In the genomic region with DNA sequence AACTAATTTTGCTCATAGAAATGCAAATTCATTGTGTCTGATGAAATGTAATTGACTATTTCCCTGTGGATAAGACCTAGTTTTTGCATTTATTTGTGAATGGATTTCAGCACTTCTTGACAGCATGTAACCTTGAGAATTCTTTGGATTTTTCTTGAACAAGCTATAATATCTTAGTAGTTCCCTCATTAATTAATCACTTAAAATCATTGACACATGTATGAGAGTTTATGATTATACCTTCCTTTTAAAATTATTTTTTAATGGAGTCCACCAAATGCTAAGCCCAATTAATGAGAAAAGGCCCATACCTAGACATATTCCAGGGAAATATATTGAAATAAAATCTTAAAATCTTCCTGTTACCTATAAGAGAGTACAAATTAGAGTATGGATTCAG, we compare ENCODE assay signal across 10 cellular contexts. TPM values are rescaled to one million over a fixed set of nuclear protein-coding genes. Genes with fewer than 3 reads are reported as not detected.
"Had no signal": no experiment of that assay in that cellular context is flagged by ENCODE, and none has a peak within 500 bp of the region (broad histone marks: within the 10 kb centered on the region; RNA-seq: fewer than 3 reads in every experiment).

No MANE protein-coding gene starts in this region.

- H3K36me3 ChIP-seq: HAP-1 had no signal

- H2AFZ ChIP-seq: GM23248 had no signal

- DNase-seq: GM23248, H7, Kasumi-1, KBM-7 had no signal

- FAIRE-seq: HepG2 had no signal

- H3K4me3 Mint-ChIP-seq: IgD-negative memory B cell had no signal

- H3K9me3 ChIP-seq: HAP-1 had no signal

- ATAC-seq: HCT116, HepG2 had no signal

- H3K4me2 ChIP-seq: KMS-11 had no signal

- H3K9ac ChIP-seq: GM23248, KMS-11 had no signal

- H3K27ac ChIP-seq: GM23248, HL-60, KMS-11 had no signal

- H3K4me3 ChIP-seq: GM23248, HAP-1 had no signal

- H3K9me3 Mint-ChIP-seq: IgD-negative memory B cell had no signal

RNA-seq across cellular contexts. Expression of gene GLIPR1L2, which starts 16.8 kb away (rescaled TPM):
- total RNA-seq: H7, HepG2 had no signal
- polyA plus RNA-seq: HepG2 had no signal
